ENCODE assay signal across 15 cellular contexts in genomic region chr11:1565173-1565903, GRCh38. TPM values are rescaled to one million over a fixed set of nuclear protein-coding genes. Genes with fewer than 3 reads are reported as not detected.
DNase-seq lines count a peak whose midpoint lies in the region; ATAC-seq and TF ChIP-seq lines count a peak whose summit lies in the region.
"Had no signal": no experiment of that assay in that cellular context is flagged by ENCODE, and none has a peak within 500 bp of the region (broad histone marks: within the 10 kb centered on the region; RNA-seq: fewer than 3 reads in every experiment).

No MANE protein-coding gene starts in this region.

- H3K9ac ChIP-seq in NT2/D1 (ENCODE audit: insufficient read length, low read depth): peak overlapping the region; percentile 50

- intact Hi-C loops in mucosa of descending colon (cut with DNase I, micrococcal nuclease) (no loop called here), transverse colon (cut with DNase I; ENCODE audit: low total_unique reads) (loop anchor here (10.0 kb wide), 1 partner anchor 819 kb away; no protein-coding TSS in a partner anchor)

- peak overlapping the region; percentile 21 to 69 for H3K27ac ChIP-seq in coronary artery
- peak overlapping the region; percentile 20 to 77 (median 51) for H3K27ac ChIP-seq in transverse colon
- H3K27ac ChIP-seq: C4-2B, suprapubic skin had no signal

- no peak for TF ChIP-seq EP300 in transverse colon (IDR thresholded peaks at IDR 0.05; ENCODE audit: low read depth)

- peaks cover 64% of the 10 kb centered on the region for H3K4me1 ChIP-seq in NT2/D1 (ENCODE audit: insufficient read depth, insufficient read length)
- H3K4me1 ChIP-seq in mucosa of descending colon (ENCODE audit: low read depth): peaks cover 23% of the 10 kb centered on the region
- H3K4me1 ChIP-seq in transverse colon: peaks cover 27 to 54% (median 32%) of the 10 kb centered on the region in 4 donors

- in situ Hi-C loops in transverse colon (cut with MboI; ENCODE audit: low pct_ligation_motif_present in 1 of 4, low pct_unique_long_range_greater_than_20kb in 1 of 4, low sequenced_read_pairs in 3 of 4): no loop called here

- H3K4me3 ChIP-seq in NT2/D1 (ENCODE audit: insufficient read length, low read depth): no peak overlapping the region
- no peak overlapping the region for H3K4me3 ChIP-seq in coronary artery
- H3K4me3 ChIP-seq in mucosa of descending colon: no peak overlapping the region
- no peak overlapping the region for H3K4me3 ChIP-seq in transverse colon
- H3K4me3 ChIP-seq: suprapubic skin had no signal

- H3K36me3 ChIP-seq in NT2/D1 (ENCODE audit: insufficient read depth, insufficient read length, low read length): peaks cover 56% of the 10 kb centered on the region
- no peaks in the 10 kb centered on the region for H3K36me3 ChIP-seq in mucosa of descending colon (ENCODE audit: low read depth)
- no peaks in the 10 kb centered on the region for H3K36me3 ChIP-seq in transverse colon

- H3K27me3 ChIP-seq in NT2/D1 (ENCODE audit: insufficient read depth, insufficient read length): peaks cover 12% of the 10 kb centered on the region
- H3K27me3 ChIP-seq in transverse colon: no peaks in the 10 kb centered on the region
- H3K27me3 ChIP-seq: suprapubic skin had no signal

- DNase-seq in NT2/D1 (ENCODE audit: low read depth, low spot score) (no peak), coronary artery (ENCODE audit: low spot score) (no peak), mucosa of descending colon (peak in 2 of 3 donors; percentile 35 to 54), transverse colon (no peak), NCI-H187 treated with DMSO at 0.1 percent for 48 hours (lab: John Stamatoyannopoulos, UW) (no peak), H4 (ENCODE audit: low spot score) (no peak), GF-D8 (lab: John Stamatoyannopoulos, UW) (no peak)
- DNase-seq: activated naive CD8-positive, alpha-beta T cell treated with anti-CD3 and anti-CD28 coated beads for 36 hours; activated T-cell treated with anti-CD3 and anti-CD28 coated beads, Interleukin-2, amount 50 U/mL, for 4 hours; stimulated activated CD4-positive, alpha-beta T cell treated with anti-CD3 and anti-CD28 coated beads, Interleukin-4, amount 100 ng/mL, for 1 hour had no signal

- no peak for TF ChIP-seq CTCF in coronary artery (IDR thresholded peaks at IDR 0.05)
- no peak for TF ChIP-seq CTCF in mucosa of descending colon (IDR thresholded peaks at IDR 0.05)
- no peak for TF ChIP-seq CTCF in transverse colon (IDR thresholded peaks at IDR 0.05)

- no peak for ATAC-seq in mucosa of descending colon
- ATAC-seq: activated T-cell treated with anti-CD3 and anti-CD28 coated beads, Interleukin-2, amount 50 U/mL, for 4 hours had no signal

- H3K9me3 ChIP-seq in NT2/D1 (ENCODE audit: insufficient read depth, low read length): no peaks in the 10 kb centered on the region
- H3K9me3 ChIP-seq in mucosa of descending colon: no peaks in the 10 kb centered on the region
- no peaks in the 10 kb centered on the region for H3K9me3 ChIP-seq in transverse colon
- H3K9me3 ChIP-seq: suprapubic skin had no signal

- TF ChIP-seq POLR2A in transverse colon (IDR thresholded peaks at IDR 0.05): no peak

- WGBS in transverse colon (ENCODE audit: low coverage in 1 of 2), 2 donors: 82% methylated on average over 26 of the region's 28 CpGs; no CpG with 5 or more reads in 1 of the 2 donors

RNA-seq across cellular contexts. Expression of gene DUSP8, which starts 6.7 kb away (rescaled TPM):
- 10 to 100 TPM; 28.2 to 31.7 (median 28.5) TPM for total RNA-seq in mucosa of descending colon
- total RNA-seq in transverse colon: 10 to 100 TPM; 13.3 to 31.8 (median 19.8) TPM
- total RNA-seq in H4 (2014; rRNA removed; shearing (Covaris generic)): 0.45 and 3.2 TPM in 2 replicates

RNA-seq across cellular contexts. Expression of gene KRTAP5-1, which starts 19.7 kb away (rescaled TPM):
- not detected for total RNA-seq in mucosa of descending colon
- total RNA-seq in transverse colon: not detected
- total RNA-seq in H4 (2014; rRNA removed; shearing (Covaris generic)): not detected in 2 replicates
- total RNA-seq: activated naive CD8-positive, alpha-beta T cell treated with anti-CD3 and anti-CD28 coated beads for 36 hours; activated T-cell treated with anti-CD3 and anti-CD28 coated beads, Interleukin-2, amount 50 U/mL, for 4 hours; left colon; omental fat pad; skeletal muscle tissue had no signal

RNA-seq across cellular contexts. Expression of gene KRTAP5-2, which starts 32.8 kb away (rescaled TPM):
- total RNA-seq in mucosa of descending colon: not detected
- total RNA-seq in transverse colon: not detected
- total RNA-seq in H4 (2014; rRNA removed; shearing (Covaris generic)): not detected in 2 replicates
- total RNA-seq: activated naive CD8-positive, alpha-beta T cell treated with anti-CD3 and anti-CD28 coated beads for 36 hours; activated T-cell treated with anti-CD3 and anti-CD28 coated beads, Interleukin-2, amount 50 U/mL, for 4 hours; left colon; omental fat pad; skeletal muscle tissue had no signal

RNA-seq across cellular contexts. Expression of gene KRTAP5-3, which starts 42.9 kb away (rescaled TPM):
- not detected for total RNA-seq in mucosa of descending colon
- total RNA-seq in transverse colon: not detected
- total RNA-seq in H4 (2014; rRNA removed; shearing (Covaris generic)): not detected in 2 replicates
- total RNA-seq: activated naive CD8-positive, alpha-beta T cell treated with anti-CD3 and anti-CD28 coated beads for 36 hours; activated T-cell treated with anti-CD3 and anti-CD28 coated beads, Interleukin-2, amount 50 U/mL, for 4 hours; left colon; omental fat pad; skeletal muscle tissue had no signal

RNA-seq across cellular contexts. Expression of gene KRTAP5-4, which starts 56.6 kb away (rescaled TPM):
- not detected for total RNA-seq in mucosa of descending colon
- not detected for total RNA-seq in transverse colon
- not detected in 2 replicates for total RNA-seq in H4 (2014; rRNA removed; shearing (Covaris generic))
- total RNA-seq: activated naive CD8-positive, alpha-beta T cell treated with anti-CD3 and anti-CD28 coated beads for 36 hours; activated T-cell treated with anti-CD3 and anti-CD28 coated beads, Interleukin-2, amount 50 U/mL, for 4 hours; left colon; omental fat pad; skeletal muscle tissue had no signal

Comparison
In these comparisons a context has a peak if more than half of its experiments do, and no peak if none do; other contexts are left out.
1. DNase-seq: peak in mucosa of descending colon (2 of 3); none in NT2/D1 (single experiment), coronary artery (single experiment), transverse colon (single experiment), NCI-H187 treated with DMSO at 0.1 percent for 48 hours (single experiment), H4 (single experiment) and GF-D8 (single experiment).